28 cellular contexts compared by ENCODE assay signal in genomic region chr1:40556121-40556520, GRCh38.
"Had no signal": no experiment of that assay in that cellular context is flagged by ENCODE, and none has a peak within 500 bp of the region (broad histone marks: within the 10 kb centered on the region; RNA-seq: fewer than 3 reads in every experiment).

No MANE protein-coding gene starts in this region.

- H3K36me3 Mint-ChIP-seq: stimulated activated effector memory CD8-positive, alpha-beta T cell treated with anti-CD3 and anti-CD28 coated beads, Interleukin-12 subunit alpha, Interleukin-12 subunit beta, amount 100 ng/mL, for 72 hours; stimulated activated memory B cell treated with anti-CD40 and anti-IgM and Interleukin-4, amounts not matched to agents 10 μg/mL and 1 μg/mL and 100 μg/mL, for 72 hours; stimulated activated naive B cell treated with anti-CD40 and anti-IgM and Interleukin-4, amounts not matched to agents 10 μg/mL and 1 μg/mL and 100 μg/mL, for 72 hours; type B pancreatic cell had no signal

- H3K4me3 Mint-ChIP-seq: stimulated activated effector memory CD8-positive, alpha-beta T cell treated with anti-CD3 and anti-CD28 coated beads, Interleukin-12 subunit alpha, Interleukin-12 subunit beta, amount 100 ng/mL, for 72 hours; stimulated activated memory B cell treated with anti-CD40 and anti-IgM and Interleukin-4, amounts not matched to agents 10 μg/mL and 1 μg/mL and 100 μg/mL, for 72 hours; stimulated activated naive B cell treated with anti-CD40 and anti-IgM and Interleukin-4, amounts not matched to agents 10 μg/mL and 1 μg/mL and 100 μg/mL, for 72 hours; stimulated activated naive CD8-positive, alpha-beta T cell treated with anti-CD3 and anti-CD28 coated beads, Interleukin-15, amount 100 ng/mL, for 72 hours; stimulated activated naive CD8-positive, alpha-beta T cell treated with anti-CD3 and anti-CD28 coated beads, Interleukin-15, Interleukin-2, amounts not matched to agents 100 ng/mL and 50 ng/mL, for 24 hours; type B pancreatic cell had no signal

- H3K4me3 ChIP-seq: stomach, suprapubic skin, testis, thoracic aorta, thyroid gland, tibial artery, tibial nerve, transverse colon, upper lobe of left lung, upper lobe of right lung, uterus, vagina had no signal

- FAIRE-seq: urothelium cell line had no signal

- H3K27ac Mint-ChIP-seq: stimulated activated effector memory CD8-positive, alpha-beta T cell treated with anti-CD3 and anti-CD28 coated beads, Interleukin-12 subunit alpha, Interleukin-12 subunit beta, amount 100 ng/mL, for 72 hours; stimulated activated memory B cell treated with anti-CD40 and anti-IgM and Interleukin-4, amounts not matched to agents 10 μg/mL and 1 μg/mL and 100 μg/mL, for 72 hours; stimulated activated naive B cell treated with anti-CD40 and anti-IgM and Interleukin-4, amounts not matched to agents 10 μg/mL and 1 μg/mL and 100 μg/mL, for 72 hours; stimulated activated naive CD8-positive, alpha-beta T cell treated with anti-CD3 and anti-CD28 coated beads, Interleukin-15, amount 100 ng/mL, for 72 hours; stimulated activated naive CD8-positive, alpha-beta T cell treated with anti-CD3 and anti-CD28 coated beads, Interleukin-15, Interleukin-2, amounts not matched to agents 100 ng/mL and 50 ng/mL, for 24 hours; type B pancreatic cell had no signal

- H3K27me3 ChIP-seq: stomach, suprapubic skin, testis, thyroid gland, tibial artery, tibial nerve, transverse colon, upper lobe of left lung, upper lobe of right lung, uterus, vagina had no signal

- H3K4me1 Mint-ChIP-seq: stimulated activated effector memory CD8-positive, alpha-beta T cell treated with anti-CD3 and anti-CD28 coated beads, Interleukin-12 subunit alpha, Interleukin-12 subunit beta, amount 100 ng/mL, for 72 hours; stimulated activated memory B cell treated with anti-CD40 and anti-IgM and Interleukin-4, amounts not matched to agents 10 μg/mL and 1 μg/mL and 100 μg/mL, for 72 hours; stimulated activated naive B cell treated with anti-CD40 and anti-IgM and Interleukin-4, amounts not matched to agents 10 μg/mL and 1 μg/mL and 100 μg/mL, for 72 hours; stimulated activated naive CD8-positive, alpha-beta T cell treated with anti-CD3 and anti-CD28 coated beads, Interleukin-15, amount 100 ng/mL, for 72 hours had no signal

- H3K36me3 ChIP-seq: stomach, suprapubic skin, thoracic aorta, thyroid gland, tibial artery, tibial nerve, transverse colon, upper lobe of left lung, upper lobe of right lung, uterus, vagina had no signal

- H3K27me3 Mint-ChIP-seq: stimulated activated memory B cell treated with anti-CD40 and anti-IgM and Interleukin-4, amounts not matched to agents 10 μg/mL and 1 μg/mL and 100 μg/mL, for 72 hours; stimulated activated naive B cell treated with anti-CD40 and anti-IgM and Interleukin-4, amounts not matched to agents 10 μg/mL and 1 μg/mL and 100 μg/mL, for 72 hours; stimulated activated naive CD8-positive, alpha-beta T cell treated with anti-CD3 and anti-CD28 coated beads, Interleukin-15, amount 100 ng/mL, for 72 hours; type B pancreatic cell had no signal

- H3K9me3 Mint-ChIP-seq: stimulated activated effector memory CD8-positive, alpha-beta T cell treated with anti-CD3 and anti-CD28 coated beads, Interleukin-12 subunit alpha, Interleukin-12 subunit beta, amount 100 ng/mL, for 72 hours; stimulated activated memory B cell treated with anti-CD40 and anti-IgM and Interleukin-4, amounts not matched to agents 10 μg/mL and 1 μg/mL and 100 μg/mL, for 72 hours; stimulated activated naive CD8-positive, alpha-beta T cell treated with anti-CD3 and anti-CD28 coated beads, Interleukin-15, amount 100 ng/mL, for 72 hours; stimulated activated naive CD8-positive, alpha-beta T cell treated with anti-CD3 and anti-CD28 coated beads, Interleukin-15, Interleukin-2, amounts not matched to agents 100 ng/mL and 50 ng/mL, for 24 hours; type B pancreatic cell had no signal

- H3K9me3 ChIP-seq: suprapubic skin, testis, thoracic aorta, thyroid gland, tibial artery, tibial nerve, transverse colon, upper lobe of left lung, upper lobe of right lung, uterus, vagina had no signal

- H3K27ac ChIP-seq: stomach, suprapubic skin, testis, thoracic aorta, thyroid gland, tibial artery, tibial nerve, transverse colon, upper lobe of left lung, upper lobe of right lung, uterus, vagina had no signal

- ATAC-seq: stimulated activated effector memory CD8-positive, alpha-beta T cell treated with anti-CD3 and anti-CD28 coated beads, Interleukin-12 subunit alpha, Interleukin-12 subunit beta, amount 100 ng/mL, for 72 hours; stimulated activated memory B cell treated with anti-CD40 and anti-IgM and Interleukin-4, amounts not matched to agents 10 μg/mL and 1 μg/mL and 100 μg/mL, for 72 hours; stimulated activated naive B cell treated with anti-CD40 and anti-IgM and Interleukin-4, amounts not matched to agents 10 μg/mL and 1 μg/mL and 100 μg/mL, for 72 hours; stimulated activated naive CD8-positive, alpha-beta T cell treated with anti-CD3 and anti-CD28 coated beads, Interleukin-15, amount 100 ng/mL, for 72 hours; stimulated activated naive CD8-positive, alpha-beta T cell treated with anti-CD3 and anti-CD28 coated beads, Interleukin-15, Interleukin-2, amounts not matched to agents 100 U/mL and 50 U/mL, for 24 hours; upper lobe of right lung had no signal

- H3K4me1 ChIP-seq: stomach, suprapubic skin, testis, thyroid gland, tibial artery, tibial nerve, transverse colon, upper lobe of left lung, upper lobe of right lung, uterus, vagina had no signal

- DNase-seq: stimulated activated CD4-positive, alpha-beta T cell treated with anti-CD3 and anti-CD28 coated beads, Interleukin-2, amount 100 ng/mL, for 48 hours; stimulated activated CD4-positive, alpha-beta T cell treated with anti-CD3 and anti-CD28 coated beads, Interleukin-4, amount 100 ng/mL, for 1 hour; stimulated activated CD4-positive, alpha-beta T cell treated with anti-CD3 and anti-CD28 coated beads, Interleukin-4, amount 100 ng/mL, for 24 hours; stimulated activated CD4-positive, alpha-beta T cell treated with anti-CD3 and anti-CD28 coated beads, Interleukin-4, amount 100 ng/mL, for 4 hours; stimulated activated CD8-positive, alpha-beta memory T cell treated with anti-CD3 and anti-CD28 coated beads, Interleukin-4, amount 100 ng/mL, for 48 hours; stimulated activated naive B cell treated with anti-CD40 and anti-IgM and Interleukin-4, amounts not matched to agents 10 μg/mL and 1 μg/mL and 100 μg/mL, for 72 hours; stimulated activated naive CD4-positive, alpha-beta T cell; stimulated activated naive CD4-positive, alpha-beta T cell treated with Interleukin-2 at 50 U/mL for 16 hours; stimulated activated naive CD8-positive, alpha-beta T cell treated with anti-CD3 and anti-CD28 coated beads, Interleukin-15, amount 100 ng/mL, for 72 hours; stimulated activated naive CD8-positive, alpha-beta T cell treated with anti-CD3 and anti-CD28 coated beads, Interleukin-15, Interleukin-2, amounts not matched to agents 100 U/mL and 50 U/mL, for 24 hours; stomach; substantia nigra; testis; thyroid gland; tibial artery; transverse colon; upper lobe of left lung; upper lobe of right lung; uterus had no signal
